8 cellular contexts compared by ENCODE assay signal in the genomic region with DNA sequence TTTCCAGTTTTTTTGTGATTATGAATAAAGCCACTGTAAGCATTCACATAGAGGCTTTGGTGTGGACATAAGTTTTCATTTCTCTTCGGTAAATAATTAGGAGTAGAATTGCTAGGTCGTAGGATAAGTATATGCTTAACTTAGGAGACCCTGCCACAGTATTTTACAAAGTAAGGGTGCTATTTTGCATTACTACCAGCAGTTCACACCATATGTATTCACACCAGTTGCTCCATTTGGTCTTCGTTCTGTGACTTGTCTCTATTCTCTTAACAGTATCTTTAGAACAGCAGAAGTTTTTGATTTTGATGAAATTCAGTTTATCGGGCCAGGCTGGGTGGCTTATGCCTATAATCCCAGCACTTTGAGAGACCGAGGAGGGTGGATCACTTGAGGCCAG.
"Had no signal": no experiment of that assay in that cellular context is flagged by ENCODE, and none has a peak within 500 bp of the region (broad histone marks: within the 10 kb centered on the region; RNA-seq: fewer than 3 reads in every experiment).

No MANE protein-coding gene starts in this region.

- ATAC-seq: GM12878 had no signal

- DNase-seq: GDM1, GF-D8 had no signal

- H3K4me3 ChIP-seq: GM12878 had no signal

- FAIRE-seq: G401.6, GM12878, GM12891, GM12892, GM18507, GM19239 had no signal
